19 cellular contexts compared by ENCODE assay signal in genomic region chr4:90689739-90690138, GRCh38.
A peak's percentile ranks its signal among the peaks of the same experiment; 100 is the strongest.
DNase-seq lines count a peak whose midpoint lies in the region; ATAC-seq, FAIRE-seq and TF ChIP-seq lines count a peak whose summit lies in the region.
"Had no signal": no experiment of that assay in that cellular context is flagged by ENCODE, and none has a peak within 500 bp of the region (broad histone marks: within the 10 kb centered on the region; RNA-seq: fewer than 3 reads in every experiment).

No MANE protein-coding gene starts in this region.

- H3K4me3 Mint-ChIP-seq in endodermal cell (no peak overlapping the region), type B pancreatic cell (no peak overlapping the region)

- peak overlapping the region; percentile 20 for H3K27ac ChIP-seq in RWPE2 (ENCODE audit: poor library complexity, severe bottlenecking)
- H3K27ac ChIP-seq in endodermal cell (ENCODE audit: low read depth, low read length) = no peak overlapping the region
- peak overlapping the region; percentile 10 for H3K27ac ChIP-seq in keratinocyte (ENCODE audit: control insufficient read depth, insufficient read depth, low read length)
- H3K27ac ChIP-seq in psoas muscle = no peak overlapping the region

- H3K4me2 ChIP-seq in keratinocyte (ENCODE audit: control insufficient read depth, extremely low read depth, insufficient read depth, low read depth, low read length) = peak overlapping the region; percentile 35

- 94 to 100% methylated on average over 1 of the region's 1 CpG for WGBS in endodermal cell (ENCODE audit: insufficient coverage in 1 of 2, insufficient read length in 1 of 2), 2 experiments
- 56 to 65% (median 58%) methylated on average over 1 of the region's 1 CpG for WGBS in psoas muscle, 3 donors

- no peaks in the 10 kb centered on the region for H3K27me3 Mint-ChIP-seq in endodermal cell (ENCODE audit: insufficient read depth)
- H3K27me3 Mint-ChIP-seq in type B pancreatic cell = no peaks in the 10 kb centered on the region

- H3K9me1 ChIP-seq in keratinocyte (ENCODE audit: control insufficient read depth, extremely low read depth, insufficient read depth, low read length) = no peaks in the 10 kb centered on the region

- H3K9ac ChIP-seq in endodermal cell (ENCODE audit: extremely low read depth, low read length, poor library complexity, severe bottlenecking) (no peak overlapping the region), keratinocyte (ENCODE audit: control insufficient read depth, extremely low read depth, insufficient read depth, low read length) (no peak overlapping the region)

- no peak overlapping the region for H3K4me3 ChIP-seq in RWPE2 (ENCODE audit: severe bottlenecking)
- peak overlapping the region; percentile 17 for H3K4me3 ChIP-seq in endodermal cell (ENCODE audit: low read length)
- peak overlapping the region in 1 of 3 experiments; percentile 9 for H3K4me3 ChIP-seq in keratinocyte (ENCODE audit: control insufficient read depth in 2 of 3, extremely low read depth in 1 of 3, insufficient read depth in 2 of 3, low read depth in 1 of 3, low read length in 3 of 3)
- H3K4me3 ChIP-seq in psoas muscle = no peak overlapping the region

- peak overlapping the region; percentile 72 for H2AFZ ChIP-seq in keratinocyte (ENCODE audit: control insufficient read depth, low read length)

- H3K9me3 Mint-ChIP-seq in endodermal cell (no peaks in the 10 kb centered on the region), type B pancreatic cell (no peaks in the 10 kb centered on the region)

- dilution Hi-C loops in keratinocyte (cut with MboI; ENCODE audit: extremely low pct_ligation_motif_present, low sequenced_read_pairs) = no loop called here

- peak; percentile 87 for ATAC-seq in RWPE2 (ENCODE audit: low read depth)
- no peak for ATAC-seq in psoas muscle

- no peaks in the 10 kb centered on the region for H4K20me1 ChIP-seq in keratinocyte (ENCODE audit: control insufficient read depth, extremely low read depth, insufficient read depth, low read length)

- peaks cover 7% of the 10 kb centered on the region for H3K4me1 ChIP-seq in RWPE2 (ENCODE audit: insufficient read depth, poor library complexity, severe bottlenecking)
- no peaks in the 10 kb centered on the region for H3K4me1 ChIP-seq in endodermal cell (ENCODE audit: control insufficient read depth, insufficient read depth, low read length)
- H3K4me1 ChIP-seq in keratinocyte (ENCODE audit: control insufficient read depth, extremely low read depth, insufficient read depth, low read length) = peaks cover 12% of the 10 kb centered on the region
- H3K4me1 ChIP-seq in psoas muscle = no peaks in the 10 kb centered on the region
- H3K4me1 ChIP-seq: BE2C had no signal

- H3K4me1 Mint-ChIP-seq in endodermal cell = peaks cover 11% of the 10 kb centered on the region
- peaks cover 6% of the 10 kb centered on the region for H3K4me1 Mint-ChIP-seq in type B pancreatic cell (ENCODE audit: unreplicated experiment)

- H3K27me3 ChIP-seq in RWPE2 (ENCODE audit: insufficient read depth, poor library complexity, severe bottlenecking) (no peaks in the 10 kb centered on the region), endodermal cell (ENCODE audit: control insufficient read depth, insufficient read depth, low read length, poor library complexity, severe bottlenecking) (no peaks in the 10 kb centered on the region), keratinocyte (ENCODE audit: control insufficient read depth, extremely low read depth, insufficient read depth, low read length) (no peaks in the 10 kb centered on the region), psoas muscle (ENCODE audit: insufficient read depth in 3 of 3, low read length in 2 of 3) (no peaks in the 10 kb centered on the region)
- H3K27me3 ChIP-seq: BE2C had no signal

- TF ChIP-seq CTCF in RWPE2 (IDR thresholded peaks at IDR 0.05; ENCODE audit: poor library complexity, severe bottlenecking) (no peak), endodermal cell (conservative IDR thresholded peaks at IDR 0.05) (no peak), keratinocyte (optimal IDR thresholded peaks at IDR 0.05 in 1 of 3, IDR thresholded peaks at IDR 0.05 in 1 of 3, conservative IDR thresholded peaks at IDR 0.05 in 1 of 3; ENCODE audit: extremely low read depth in 1 of 3, insufficient read depth in 2 of 3, low read length in 3 of 3) (no peak), type B pancreatic cell (conservative IDR thresholded peaks at IDR 0.05) (no peak), psoas muscle (IDR thresholded peaks at IDR 0.05) (no peak)

- intact Hi-C loops in posterior vena cava (cut with DNase I) = no loop called here
- intact Hi-C loops in psoas muscle (cut with DNase I) = no loop called here

- H3K36me3 Mint-ChIP-seq in endodermal cell (ENCODE audit: low read depth) = no peaks in the 10 kb centered on the region
- H3K36me3 Mint-ChIP-seq in type B pancreatic cell = no peaks in the 10 kb centered on the region

- no peaks in the 10 kb centered on the region for H3K9me3 ChIP-seq in RWPE2 (ENCODE audit: severe bottlenecking)
- no peaks in the 10 kb centered on the region for H3K9me3 ChIP-seq in endodermal cell (ENCODE audit: control insufficient read depth, low read length)
- no peaks in the 10 kb centered on the region for H3K9me3 ChIP-seq in keratinocyte (ENCODE audit: control insufficient read depth, low read depth, low read length)
- H3K9me3 ChIP-seq in psoas muscle = no peaks in the 10 kb centered on the region
- H3K9me3 ChIP-seq: BE2C had no signal

- H3K36me3 ChIP-seq in RWPE2 (ENCODE audit: low read depth) = no peaks in the 10 kb centered on the region
- no peaks in the 10 kb centered on the region for H3K36me3 ChIP-seq in endodermal cell (ENCODE audit: control insufficient read depth, insufficient read depth, low read length)
- H3K36me3 ChIP-seq in keratinocyte (ENCODE audit: control insufficient read depth in 2 of 2, extremely low read depth in 1 of 2, insufficient read depth in 2 of 2, low read length in 2 of 2) = no peaks in the 10 kb centered on the region
- no peaks in the 10 kb centered on the region for H3K36me3 ChIP-seq in psoas muscle (ENCODE audit: insufficient read depth in 1 of 2, low read depth in 1 of 2)
- H3K36me3 ChIP-seq: BE2C had no signal

- peak; percentile 99 for FAIRE-seq in keratinocyte (lab: Jason Lieb, UNC)
- FAIRE-seq: D721Med had no signal

- H3K79me2 ChIP-seq in keratinocyte (ENCODE audit: control insufficient read depth, insufficient read depth, low read length) = no peaks in the 10 kb centered on the region

- peak overlapping the region; percentile 27 for H3K27ac Mint-ChIP-seq in endodermal cell
- peak overlapping the region; percentile 23 for H3K27ac Mint-ChIP-seq in type B pancreatic cell

- DNase-seq in RWPE2 (ENCODE audit: low spot score) (no peak), endodermal cell (no peak), keratinocyte (ENCODE audit: low read depth, low spot score) (peak; percentile 26), type B pancreatic cell (ENCODE audit: extremely low spot score, unreplicated experiment) (no peak), posterior vena cava (ENCODE audit: low spot score) (no peak), cerebellar cortex (ENCODE audit: low spot score) (no peak), psoas muscle (no peak), foreskin melanocyte (no peak)
- DNase-seq: BE2C, DMS53, GDM1, KBM-7, NCI-H1092 treated with DMSO at 0.1 percent for 48 hours, NCI-H2029 treated with DMSO at 0.1 percent for 48 hours, NCI-H226, NCI-H510A treated with DMSO at 0.1 percent for 48 hours, NCI-H82, SHP77 had no signal

Comparison
In these comparisons a context has a peak if more than half of its experiments do, and no peak if none do; other contexts are left out.
1. H3K27ac ChIP-seq: peak in RWPE2 (single experiment) and keratinocyte (single experiment); none in endodermal cell (single experiment) and psoas muscle (single experiment).